ENCODE assay signal across 9 cellular contexts in the genomic region with DNA sequence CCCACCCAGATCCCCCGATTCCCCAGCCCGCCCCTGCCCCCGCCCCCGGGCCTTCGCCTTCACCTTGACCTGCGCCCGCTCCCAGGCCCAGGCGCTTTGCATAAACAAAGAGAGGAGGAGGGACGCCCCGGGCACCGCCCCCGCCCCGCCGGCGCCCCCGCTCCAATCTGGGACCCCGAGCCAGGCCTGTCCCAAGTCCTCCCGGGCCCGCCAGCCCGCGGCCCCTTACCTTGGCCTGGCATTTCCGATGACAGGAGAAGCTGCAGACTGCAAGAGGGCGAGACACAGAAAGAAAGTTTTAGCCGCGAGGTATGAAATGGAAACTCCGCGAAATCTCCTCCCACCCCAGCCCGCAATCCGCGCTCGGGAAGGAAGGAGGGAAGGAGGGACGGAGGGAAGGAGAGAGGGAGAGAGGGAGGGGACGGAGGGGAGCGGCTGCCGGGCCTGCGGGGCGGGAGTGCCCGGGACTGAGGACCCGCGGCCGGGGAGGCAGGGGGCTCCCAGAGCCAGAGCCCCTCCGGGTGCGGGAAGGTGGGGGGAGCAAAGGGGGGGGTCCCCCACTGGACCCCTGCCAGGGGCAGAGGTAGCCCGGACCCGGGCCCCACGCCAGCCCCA. TPM values are rescaled to one million over a fixed set of nuclear protein-coding genes. Genes with fewer than 3 reads are reported as not detected.
DNase-seq lines count a peak whose midpoint lies in the region; ATAC-seq and TF ChIP-seq lines count a peak whose summit lies in the region.
"Had no signal": no experiment of that assay in that cellular context is flagged by ENCODE, and none has a peak within 500 bp of the region (broad histone marks: within the 10 kb centered on the region; RNA-seq: fewer than 3 reads in every experiment).

No MANE protein-coding gene starts in this region.

- H4K20me1 ChIP-seq in H9 (ENCODE audit: control insufficient read depth, insufficient read depth, insufficient read length), result no peaks in the 10 kb centered on the region

- no peak overlapping the region for H2AK5ac ChIP-seq in H9 (ENCODE audit: insufficient read length, low read length)

- H2AFZ ChIP-seq in H9 (ENCODE audit: low read length), result no peak overlapping the region

- H3K9me3 Mint-ChIP-seq in H9 (no peaks in the 10 kb centered on the region), progenitor cell of endocrine pancreas (ENCODE audit: low read depth) (no peaks in the 10 kb centered on the region)

- DNase-seq in H9 (peak; percentile 80), T47D (ENCODE audit: low read depth in 1 of 2, low spot score in 1 of 2) (peak; percentile 37 to 57), progenitor cell of endocrine pancreas (ENCODE audit: low spot score, unreplicated experiment) (peak; percentile 42), MV-4-11 (lab: John Stamatoyannopoulos, UW) (no peak)
- DNase-seq in activated CD8-positive, alpha-beta memory T cell treated with anti-CD3 and anti-CD28 coated beads for 24 hours, result no peak
- DNase-seq: activated CD8-positive, alpha-beta memory T cell treated with anti-CD3 and anti-CD28 coated beads, Interleukin-2, amount 50 U/mL, for 4 hours had no signal

- H3K4me3 ChIP-seq in iPS-18a (ENCODE audit: low read length), result peak overlapping the region; percentile 74

- ATAC-seq in HG03175 (IDR thresholded peaks at IDR 0.05; ENCODE audit: unreplicated experiment), result no peak
- no peak for ATAC-seq in HG03521 (IDR thresholded peaks at IDR 0.05; ENCODE audit: unreplicated experiment)

- peak overlapping the region in 1 of 2 experiments; percentile 81; a peak in 4 of 5 replicates for H3K4me3 Mint-ChIP-seq in H9
- H3K4me3 Mint-ChIP-seq in progenitor cell of endocrine pancreas (ENCODE audit: low read depth), result peak overlapping the region; percentile 68

- H3K27ac ChIP-seq in H9 (ENCODE audit: insufficient read length, low read depth, low read length) (no peak overlapping the region), iPS-18a (ENCODE audit: low read length) (no peak overlapping the region)

- H3K4ac ChIP-seq in H9 (ENCODE audit: low read depth, low read length), result no peak overlapping the region

- no peaks in the 10 kb centered on the region for H3K36me3 ChIP-seq in iPS-18a (ENCODE audit: control insufficient read depth, low read depth, low read length)

- H2BK5ac ChIP-seq in H9 (ENCODE audit: insufficient read length, low read length), result no peak overlapping the region

- H3K9me3 ChIP-seq in H9 (ENCODE audit: control insufficient read depth, low read depth, low read length) (no peaks in the 10 kb centered on the region), iPS-18a (ENCODE audit: control insufficient read depth, low read depth, low read length) (no peaks in the 10 kb centered on the region)

- peaks cover 3% of the 10 kb centered on the region; the same call in 1 of the 2 replicates for H3K4me1 ChIP-seq in H9 (ENCODE audit: insufficient read depth, low read length)
- peaks cover 8% of the 10 kb centered on the region for H3K4me1 ChIP-seq in iPS-18a (ENCODE audit: control insufficient read depth, low read depth, low read length)

- peak overlapping the region; percentile 36 for H3K9ac ChIP-seq in H9 (ENCODE audit: extremely low read depth, insufficient read length, low read length)
- H3K9ac ChIP-seq in iPS-18a (ENCODE audit: low read length), result no peak overlapping the region

- H3T11ph ChIP-seq in H9 (ENCODE audit: low read length), result no peak overlapping the region

- H3K36me3 Mint-ChIP-seq in H9 (ENCODE audit: insufficient read depth in 1 of 3, low read depth in 3 of 3) (peaks cover 0 to 8% (median 0%) of the 10 kb centered on the region in 3 experiments; a peak in 4 of 7 replicates), progenitor cell of endocrine pancreas (ENCODE audit: insufficient read depth) (no peaks in the 10 kb centered on the region)

- no peak overlapping the region for H3K18ac ChIP-seq in H9 (ENCODE audit: insufficient read length, low read depth, low read length)

- H3K14ac ChIP-seq in H9 (ENCODE audit: insufficient read depth, low read length), result no peak overlapping the region

- no peak overlapping the region for H3K56ac ChIP-seq in H9 (ENCODE audit: insufficient read length, low read depth, low read length)

- no peak overlapping the region for H2BK12ac ChIP-seq in H9 (ENCODE audit: insufficient read length, low read depth, low read length)

- no peak overlapping the region for H4K91ac ChIP-seq in H9 (ENCODE audit: insufficient read length, low read depth, low read length)

- H4K8ac ChIP-seq in H9 (replicated peaks; ENCODE audit: insufficient read length, low read depth, low read length), result no peak overlapping the region

- no peak overlapping the region for H2BK15ac ChIP-seq in H9 (ENCODE audit: low read depth, low read length)

- peak overlapping the region in 1 of 3 experiments; percentile 80; a peak in 1 of 7 replicates for H3K27ac Mint-ChIP-seq in H9
- H3K27ac Mint-ChIP-seq in progenitor cell of endocrine pancreas, result peak overlapping the region; percentile 44

- H4K5ac ChIP-seq in H9 (ENCODE audit: insufficient read length, low read depth, low read length), result no peak overlapping the region

- H3K23ac ChIP-seq in H9 (ENCODE audit: insufficient read length, low read depth, low read length), result no peak overlapping the region

- TF ChIP-seq CTCF in H9 (conservative IDR thresholded peaks at IDR 0.05) (no peak), progenitor cell of endocrine pancreas (IDR thresholded peaks at IDR 0.05; ENCODE audit: unreplicated experiment) (no peak)

- H2BK20ac ChIP-seq in H9 (ENCODE audit: low read depth, low read length, poor library complexity, severe bottlenecking), result no peak overlapping the region

- H3K23me2 ChIP-seq in H9 (ENCODE audit: insufficient read length, low read depth, low read length, poor library complexity, severe bottlenecking), result peaks cover 12% of the 10 kb centered on the region

- no peaks in the 10 kb centered on the region for H3K79me2 ChIP-seq in H9 (ENCODE audit: insufficient read depth, low read length)

- peak overlapping the region; percentile 64 for H3K4me2 ChIP-seq in H9 (ENCODE audit: insufficient read depth, insufficient read length, low read length)

- H2BK120ac ChIP-seq in H9 (ENCODE audit: low read depth, low read length, poor library complexity, severe bottlenecking), result no peak overlapping the region

- H3K27me3 Mint-ChIP-seq in H9 (ENCODE audit: low read depth) (peaks cover 24% of the 10 kb centered on the region), progenitor cell of endocrine pancreas (peaks cover 17% of the 10 kb centered on the region)

- no CpG with 5 or more reads among the region's 46 CpGs for WGBS in H9 (ENCODE audit: extremely low coverage, insufficient read length, low lambda C conversion rate)

- in situ Hi-C loops in T47D (cut with HindIII; ENCODE audit: low pct_unique_long_range_greater_than_20kb, low sequenced_read_pairs), result no loop called here

- H3K4me1 Mint-ChIP-seq in H9, result peaks cover 8 to 20% of the 10 kb centered on the region in 2 experiments
- H3K4me1 Mint-ChIP-seq in progenitor cell of endocrine pancreas (ENCODE audit: low read depth), result peaks cover 8% of the 10 kb centered on the region

- no peaks in the 10 kb centered on the region for H3K79me1 ChIP-seq in H9 (ENCODE audit: insufficient read depth, low read depth, low read length, poor library complexity, severe bottlenecking)

- H3K27me3 ChIP-seq in H9 (ENCODE audit: insufficient read depth, low read length), result peaks cover 4% of the 10 kb centered on the region; the same call in 1 of the 2 replicates
- H3K27me3 ChIP-seq in iPS-18a (ENCODE audit: control insufficient read depth, insufficient read depth, low read length), result peaks cover 32% of the 10 kb centered on the region

RNA-seq across cellular contexts. Expression of gene TNS1, which starts 24.2 kb away (rescaled TPM):
- total RNA-seq in H9 (2021), result 3.2 and 3.4 TPM in 2 replicates
- 7.7 and 7.9 TPM in 2 replicates for total RNA-seq in progenitor cell of endocrine pancreas

Comparison
In these comparisons a context has a peak if more than half of its experiments do, and no peak if none do; other contexts are left out.
1. DNase-seq: peak in H9 (single experiment), T47D (2 of 2) and progenitor cell of endocrine pancreas (single experiment); none in MV-4-11 (single experiment) and activated CD8-positive, alpha-beta memory T cell treated with anti-CD3 and anti-CD28 coated beads for 24 hours (single experiment).